ENCODE assay signal across 11 cellular contexts in genomic region chr12:131923260-131923659, GRCh38. TPM values are rescaled to one million over a fixed set of nuclear protein-coding genes. Genes with fewer than 3 reads are reported as not detected.
DNase-seq lines count a peak whose midpoint lies in the region; ATAC-seq and TF ChIP-seq lines count a peak whose summit lies in the region.
"Had no signal": no experiment of that assay in that cellular context is flagged by ENCODE, and none has a peak within 500 bp of the region (broad histone marks: within the 10 kb centered on the region; RNA-seq: fewer than 3 reads in every experiment).

No MANE protein-coding gene starts in this region.

- H3K4me3 ChIP-seq in MM.1S (ENCODE audit: low read length): no peak overlapping the region
- no peak overlapping the region for H3K4me3 ChIP-seq in PC-9

- H3K9me3 Mint-ChIP-seq in CD14-positive monocyte: peaks cover 0 to 3% (median 0%) of the 10 kb centered on the region in 7 donors
- H3K9me3 Mint-ChIP-seq: mesothelial cell of epicardium; T-helper 1 cell treated with Interleukin-12 subunit alpha and Interleukin-12 subunit beta and Interleukin-4 antibody, amounts not matched to agents 30 μg/mL and 1 μg/mL, for 36 hours had no signal

- CTCF ChIA-PET in PC-9 (lab: Charles Lee): no interaction called here

- no peak overlapping the region for H3K27ac Mint-ChIP-seq in CD14-positive monocyte
- H3K27ac Mint-ChIP-seq: activated naive CD8-positive, alpha-beta T cell; T-helper 1 cell treated with Interleukin-12 subunit alpha and Interleukin-12 subunit beta and Interleukin-4 antibody, amounts not matched to agents 30 μg/mL and 1 μg/mL, for 36 hours had no signal

- H3K4me1 ChIP-seq in MM.1S (ENCODE audit: low read length) (peaks cover 5% of the 10 kb centered on the region), PC-9 (replicated peaks; ENCODE audit: insufficient read depth) (no peaks in the 10 kb centered on the region)

- no peaks in the 10 kb centered on the region for H3K9me3 ChIP-seq in MM.1S (replicated peaks; ENCODE audit: insufficient read depth, low read length)
- no peaks in the 10 kb centered on the region for H3K9me3 ChIP-seq in PC-9 (ENCODE audit: insufficient read depth, low read depth)

- no peak overlapping the region for H3K4me3 Mint-ChIP-seq in CD14-positive monocyte
- H3K4me3 Mint-ChIP-seq: activated naive CD8-positive, alpha-beta T cell; mesothelial cell of epicardium; T-helper 1 cell treated with Interleukin-12 subunit alpha and Interleukin-12 subunit beta and Interleukin-4 antibody, amounts not matched to agents 30 μg/mL and 1 μg/mL, for 36 hours had no signal

- H2AFZ ChIP-seq in MM.1S (ENCODE audit: low read length): no peak overlapping the region
- H2AFZ ChIP-seq in PC-9: no peak overlapping the region

- no peaks in the 10 kb centered on the region for H3K27me3 ChIP-seq in MM.1S (replicated peaks; ENCODE audit: insufficient read depth, low read length)
- no peaks in the 10 kb centered on the region for H3K27me3 ChIP-seq in PC-9 (ENCODE audit: insufficient read depth, low read depth)

- DNase-seq in CD14-positive monocyte (ENCODE audit: low spot score) (peak; percentile 45), MM.1S (peak; percentile 62), glomerular visceral epithelial cell (ENCODE audit: extremely low spot score) (no peak), PC-9 (no peak), putamen (ENCODE audit: low spot score) (no peak), NCI-H187 (lab: John Stamatoyannopoulos, UW) (no peak)

- H3F3A ChIP-seq in MM.1S (ENCODE audit: insufficient read depth, low read length) (0 out of 2 replicates have a peak, but pooled peaks cover 6% of the 10 kb centered on the region), PC-9 (ENCODE audit: insufficient read depth, low read depth) (peaks cover 10% of the 10 kb centered on the region; the same call in 1 of the 2 replicates)

- H3K36me3 ChIP-seq in MM.1S (replicated peaks; ENCODE audit: insufficient read depth, low read length) (no peaks in the 10 kb centered on the region), PC-9 (ENCODE audit: low read depth) (peaks cover 7% of the 10 kb centered on the region; the same call in 1 of the 2 replicates)

- H3K79me2 ChIP-seq in MM.1S (ENCODE audit: low read length): no peaks in the 10 kb centered on the region
- H3K79me2 ChIP-seq in PC-9 (ENCODE audit: low read depth): no peaks in the 10 kb centered on the region

- POLR2A ChIA-PET in PC-9 (lab: Charles Lee; ENCODE audit: unreplicated experiment): no interaction called here

- H3K4me1 Mint-ChIP-seq in CD14-positive monocyte: peaks cover 21% of the 10 kb centered on the region

- H4K20me1 ChIP-seq in MM.1S (ENCODE audit: insufficient read depth, low read length): no peaks in the 10 kb centered on the region
- 0 out of 2 replicates have a peak, but pooled peaks cover 3% of the 10 kb centered on the region for H4K20me1 ChIP-seq in PC-9 (ENCODE audit: insufficient read depth)

- no TSS peak for BruUV-seq in PC-9 (replicated peaks; lab: Mats Ljungman, UMichigan)

- H3K9ac ChIP-seq in MM.1S (ENCODE audit: low read length): no peak overlapping the region; the same call in 1 of the 2 replicates

- no peaks in the 10 kb centered on the region for H3K9me2 ChIP-seq in MM.1S (replicated peaks; ENCODE audit: insufficient read depth, low read length)
- no peaks in the 10 kb centered on the region for H3K9me2 ChIP-seq in PC-9 (ENCODE audit: insufficient read depth)

- peaks cover 0 to 5% (median 3%) of the 10 kb centered on the region in 3 donors for H3K27me3 Mint-ChIP-seq in CD14-positive monocyte (ENCODE audit: low read depth in 3 of 3)
- H3K27me3 Mint-ChIP-seq: activated naive CD8-positive, alpha-beta T cell had no signal

- intact Hi-C loops in CD14-positive monocyte (cut with micrococcal nuclease): no loop called here
- intact Hi-C loops in PC-9 (cut with micrococcal nuclease; ENCODE audit: unreplicated experiment): no loop called here

- H3K27ac ChIP-seq in MM.1S (ENCODE audit: low read length): peak overlapping the region; percentile 22; the same call in 1 of the 2 replicates
- no peak overlapping the region for H3K27ac ChIP-seq in PC-9

- H3K36me3 Mint-ChIP-seq in CD14-positive monocyte: peaks cover 32 to 41% of the 10 kb centered on the region in 2 donors
- H3K36me3 Mint-ChIP-seq: activated naive CD8-positive, alpha-beta T cell had no signal

- H3K4me2 ChIP-seq in MM.1S (ENCODE audit: low read depth, low read length) (no peak overlapping the region; the same call in 1 of the 2 replicates), PC-9 (no peak overlapping the region)

- ATAC-seq in GM19324 (IDR thresholded peaks at IDR 0.05; ENCODE audit: low FRiP score, unreplicated experiment): peak; percentile 69
- peak; percentile 86 for ATAC-seq in HG02852 (IDR thresholded peaks at IDR 0.05; ENCODE audit: unreplicated experiment)

- no peak for TF ChIP-seq CTCF in CD14-positive monocyte (IDR thresholded peaks at IDR 0.05)
- no peak for TF ChIP-seq CTCF in MM.1S (IDR thresholded peaks at IDR 0.05; ENCODE audit: low read length)
- TF ChIP-seq CTCF in PC-9 (conservative IDR thresholded peaks at IDR 0.05): no peak

RNA-seq across cellular contexts. Expression of gene PUS1, which starts 5.8 kb away (rescaled TPM):
- 1 to 10 TPM; 5.1 to 6.9 TPM for polyA plus RNA-seq in CD14-positive monocyte
- 36.4 and 37.0 TPM in 2 replicates for total RNA-seq in PC-9 (2021)

RNA-seq across cellular contexts. Expression of gene EP400, which starts 26.5 kb away (rescaled TPM):
- under 1 TPM; 0.65 to 0.81 TPM for polyA plus RNA-seq in CD14-positive monocyte
- 45.0 and 50.3 TPM in 2 replicates for total RNA-seq in PC-9 (2021)

RNA-seq across cellular contexts. Expression of gene ULK1, which starts 28.8 kb away (rescaled TPM):
- 1 to 10 TPM; 1.0 to 1.3 TPM for polyA plus RNA-seq in CD14-positive monocyte
- 50.8 and 70.5 TPM in 2 replicates for total RNA-seq in PC-9 (2021)

Comparison
In these comparisons a context has a peak if more than half of its experiments do, and no peak if none do; other contexts are left out.
1. DNase-seq: peak in CD14-positive monocyte (single experiment) and MM.1S (single experiment); none in glomerular visceral epithelial cell (single experiment), PC-9 (0 of 2), putamen (single experiment) and NCI-H187 (0 of 2).